In genomic region chr14:65428691-65429090, GRCh38 we compare ENCODE assay signal across 24 cellular contexts. TPM values are rescaled to one million over a fixed set of nuclear protein-coding genes. Genes with fewer than 3 reads are reported as not detected.
A peak's percentile ranks its signal among the peaks of the same experiment; 100 is the strongest.
DNase-seq lines count a peak whose midpoint lies in the region; ATAC-seq, FAIRE-seq and TF ChIP-seq lines count a peak whose summit lies in the region.
"Had no signal": no experiment of that assay in that cellular context is flagged by ENCODE, and none has a peak within 500 bp of the region (broad histone marks: within the 10 kb centered on the region; RNA-seq: fewer than 3 reads in every experiment).

No MANE protein-coding gene starts in this region.

- no TSS peak for BruUV-seq in Calu3 (replicated peaks; lab: Mats Ljungman, UMichigan)

- intact Hi-C loops in Calu3 (cut with micrococcal nuclease; ENCODE audit: unreplicated experiment) = no loop called here
- intact Hi-C loops in thyroid gland (cut with DNase I) = no loop called here

- TF ChIP-seq POLR2A in thyroid gland (IDR thresholded peaks at IDR 0.05) = no peak

- WGBS in thyroid gland, 2 donors = 37 to 47% methylated on average over 2 of the region's 2 CpGs

- no peak overlapping the region for H3K4me3 Mint-ChIP-seq in Calu3 (ENCODE audit: low read depth, unreplicated experiment)
- H3K4me3 Mint-ChIP-seq in T-helper 17 cell = no peak overlapping the region
- H3K4me3 Mint-ChIP-seq: CD4-positive, alpha-beta memory T cell; H9 had no signal

- peak; percentile 12 for FAIRE-seq in GM18507 (lab: Jason Lieb, UNC)

- H3K9me3 Mint-ChIP-seq in Calu3 (ENCODE audit: low read depth, unreplicated experiment) = no peaks in the 10 kb centered on the region
- H3K9me3 Mint-ChIP-seq: CD4-positive, alpha-beta memory T cell; H9 had no signal

- ATAC-seq in T-helper 17 cell = no peak

- H3K4me1 Mint-ChIP-seq in Calu3 (ENCODE audit: low read depth, unreplicated experiment) (peaks cover 47% of the 10 kb centered on the region), T-helper 17 cell (peaks cover 37% of the 10 kb centered on the region)

- H3K9me3 ChIP-seq in T-helper 17 cell (ENCODE audit: control insufficient read depth, low read length, poor library complexity, severe bottlenecking) (no peaks in the 10 kb centered on the region), thyroid gland (no peaks in the 10 kb centered on the region)
- H3K9me3 ChIP-seq: BLaER1, Caco-2, Peyer's patch, SJSA1 had no signal

- H3K27ac Mint-ChIP-seq in Calu3 (ENCODE audit: unreplicated experiment) = peak overlapping the region; percentile 53
- peak overlapping the region; percentile 12 for H3K27ac Mint-ChIP-seq in T-helper 17 cell

- TF ChIP-seq CTCF in Calu3 (IDR thresholded peaks at IDR 0.05; ENCODE audit: unreplicated experiment) (no peak), thyroid gland (IDR thresholded peaks at IDR 0.05) (no peak)

- H3K4me1 ChIP-seq in thyroid gland = peaks cover 20 to 47% of the 10 kb centered on the region in 2 donors
- H3K4me1 ChIP-seq: Peyer's patch, SJSA1 had no signal

- H3K27me3 Mint-ChIP-seq in Calu3 (ENCODE audit: unreplicated experiment) = no peaks in the 10 kb centered on the region
- H3K27me3 Mint-ChIP-seq in T-helper 17 cell = no peaks in the 10 kb centered on the region
- H3K27me3 Mint-ChIP-seq: CD4-positive, alpha-beta memory T cell had no signal

- H3K36me3 ChIP-seq in thyroid gland = no peaks in the 10 kb centered on the region
- H3K36me3 ChIP-seq: Peyer's patch had no signal

- H3K4me3 ChIP-seq in thyroid gland (replicated peaks in 1 of 3) = no peak overlapping the region
- H3K4me3 ChIP-seq: BLaER1, Peyer's patch, SJSA1 had no signal

- no peak for DNase-seq in Calu3
- DNase-seq in GM18507 (ENCODE audit: extremely low spot score, insufficient read length, low read depth) = no peak
- DNase-seq in T-helper 17 cell = no peak
- DNase-seq in thyroid gland = peak; percentile 54 to 57
- DNase-seq in NK-92 (lab: John Stamatoyannopoulos, UW; ENCODE audit: unreplicated experiment) = no peak
- DNase-seq in HEK293T (ENCODE audit: extremely low spot score) = no peak
- DNase-seq in Ammon's horn (ENCODE audit: low spot score) = no peak
- DNase-seq: Caco-2; CD4-positive, alpha-beta memory T cell; EL; GF-D8; H9; NCI-H1105; NCI-H146; NCI-H2029 treated with DMSO at 0.1 percent for 48 hours; NCI-H226; NCI-H510A treated with DMSO at 0.1 percent for 48 hours; NCI-H748 treated with DMSO at 0.1 percent for 48 hours; NK-92 treated with Interleukin-12 subunit alpha and Interleukin-12 subunit beta, amount 100 ng/mL, for 24 hours; Peyer's patch; SW 1271; T-helper 2 cell had no signal

- POLR2A ChIA-PET in HEK293T (lab: Yijun Ruan, JAX) = interaction anchor here (1.1 kb wide), 1 partner anchor 17 kb away, joined by 3 read pairs; no protein-coding TSS in a partner anchor

- peaks cover 5% of the 10 kb centered on the region for H3K36me3 Mint-ChIP-seq in Calu3 (ENCODE audit: insufficient read depth, unreplicated experiment)
- H3K36me3 Mint-ChIP-seq in T-helper 17 cell (ENCODE audit: low read depth) = peaks cover 2% of the 10 kb centered on the region

- CTCF ChIA-PET in Calu3 (lab: Charles Lee) (interaction anchor here (0.6 kb wide), 2 partner anchors 26 to 193 kb away, joined by 4 to 5 read pairs; no protein-coding TSS in a partner anchor), HEK293T (lab: Yijun Ruan, JAX) (no interaction called here)

- H3K27ac ChIP-seq in thyroid gland = peak overlapping the region; percentile 66 to 79 (median 77)
- H3K27ac ChIP-seq: BLaER1, Peyer's patch, SJSA1 had no signal

- no peaks in the 10 kb centered on the region for H3K27me3 ChIP-seq in thyroid gland
- H3K27me3 ChIP-seq: BLaER1, Peyer's patch, SJSA1 had no signal

TF ChIP-seq in HEK293T, 16 proteins besides CTCF, POLR2A, EP300 and RAD21:
- TF ChIP-seq L3MBTL2 (conservative IDR thresholded peaks at IDR 0.05) (no peak), NFRKB (IDR thresholded peaks at IDR 0.05) (no peak), ELF4 (IDR thresholded peaks at IDR 0.05) (no peak), ZNF384 (IDR thresholded peaks at IDR 0.05) (no peak), BHLHE40 (IDR thresholded peaks at IDR 0.05; ENCODE audit: borderline replicate concordance) (no peak), FOXK2 (IDR thresholded peaks at IDR 0.05) (no peak), HDGF (IDR thresholded peaks at IDR 0.05; ENCODE audit: borderline replicate concordance) (no peak), SP1 (IDR thresholded peaks at IDR 0.05) (no peak), FOXA1 (IDR thresholded peaks at IDR 0.05) (no peak), SUZ12 (IDR thresholded peaks at IDR 0.05) (no peak), TARDBP (IDR thresholded peaks at IDR 0.05) (no peak), CTBP1 (IDR thresholded peaks at IDR 0.05; ENCODE audit: borderline replicate concordance) (no peak), LEF1 (IDR thresholded peaks at IDR 0.05; ENCODE audit: borderline replicate concordance) (no peak), PKNOX1 (IDR thresholded peaks at IDR 0.05) (no peak), ARNT (IDR thresholded peaks at IDR 0.05) (no peak), FOXM1 (IDR thresholded peaks at IDR 0.05; ENCODE audit: borderline replicate concordance) (no peak)

RNA-seq across cellular contexts. Expression of gene FUT8, which starts 16.2 kb away (rescaled TPM):
- total RNA-seq in Calu3 (2022) (85.7 and 129 TPM in 2 replicates), T-helper 17 cell (10 to 100 TPM; 45.5 to 51.3 TPM), thyroid gland (10 to 100 TPM; 29.2 to 55.5 (median 41.1) TPM)

Comparison
In these comparisons a context has a peak if more than half of its experiments do, and no peak if none do; other contexts are left out.
1. DNase-seq: peak in thyroid gland (2 of 2); none in Calu3 (single experiment), GM18507 (single experiment), T-helper 17 cell (0 of 3), NK-92 (single experiment), HEK293T (single experiment) and Ammon's horn (single experiment).